ENCODE assay signal across 8 cellular contexts in the genomic region with DNA sequence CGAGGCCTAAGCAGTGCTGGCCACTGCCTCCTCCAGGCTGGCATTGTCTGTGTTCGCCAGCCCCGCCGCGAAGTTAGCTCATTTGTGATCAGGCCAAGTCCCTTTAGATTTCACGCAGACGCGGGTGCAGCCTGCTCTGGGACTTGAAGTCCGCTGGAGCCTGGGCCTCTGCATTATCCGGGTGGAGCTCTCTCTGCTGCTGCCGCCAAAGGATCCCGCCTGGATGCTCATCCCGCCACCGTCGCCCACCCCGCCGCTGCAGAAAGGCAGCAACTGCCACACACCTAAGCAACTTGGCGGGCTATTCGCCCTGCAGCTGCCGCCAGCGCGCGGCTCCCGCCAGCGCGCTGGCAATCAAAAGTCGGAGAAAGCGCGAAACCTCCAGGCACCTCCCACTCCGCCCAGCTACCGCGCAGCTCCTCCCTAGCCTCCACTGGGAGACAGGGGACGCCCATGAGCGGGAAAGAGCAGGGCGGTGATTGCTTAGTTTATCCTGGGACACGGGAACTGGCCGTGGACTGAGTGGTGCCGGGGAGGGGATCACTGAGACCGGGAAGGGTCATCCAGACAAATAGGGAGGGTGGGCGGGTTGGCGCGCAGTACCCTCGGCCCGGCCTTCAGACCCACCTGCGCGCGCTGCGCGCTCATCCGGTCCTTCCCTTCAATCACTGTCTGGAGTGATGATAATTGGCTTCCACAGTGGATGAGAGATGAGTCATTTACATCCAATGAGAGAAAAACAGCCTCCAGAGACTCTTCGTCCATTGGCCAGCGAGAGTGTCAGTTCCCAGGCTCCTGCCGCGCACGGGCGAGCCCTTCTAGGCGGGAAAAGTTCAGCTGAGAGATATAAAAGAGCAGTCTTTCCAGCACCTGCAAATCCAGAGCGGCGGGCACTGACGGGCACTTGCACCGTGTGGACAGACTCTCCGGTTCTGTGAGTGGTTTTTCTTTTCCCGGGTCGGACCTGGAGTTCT. TPM values are rescaled to one million over a fixed set of nuclear protein-coding genes. Genes with fewer than 3 reads are reported as not detected.
A peak's percentile ranks its signal among the peaks of the same experiment; 100 is the strongest.
DNase-seq lines count a peak whose midpoint lies in the region; ATAC-seq, FAIRE-seq and TF ChIP-seq lines count a peak whose summit lies in the region.

Gene FAM111B (plus strand): TSS at position 875 of the 974 bp plus-strand sequence. CDS start 2,389 bp downstream, outside the sequence.

- peak within 1 kb of the TSS; percentile 14 for H3K27ac Mint-ChIP-seq in glutamatergic neuron (ENCODE audit: unreplicated experiment)

- FAIRE-seq in H54 (lab: Jason Lieb, UNC), result peak; percentile 61

- peaks cover 16% of the 10 kb centered on the region for H3K36me3 ChIP-seq in SJCRH30
- no peaks in the 10 kb centered on the region for H3K36me3 ChIP-seq in upper lobe of right lung

- peak; percentile 68 for TF ChIP-seq POLR2A in H54 (IDR thresholded peaks at IDR 0.05; ENCODE audit: low read depth, low read length)

- peaks cover 3% of the 10 kb centered on the region for H3K27me3 Mint-ChIP-seq in glutamatergic neuron (ENCODE audit: unreplicated experiment)

- H3K4me3 Mint-ChIP-seq in glutamatergic neuron (ENCODE audit: unreplicated experiment), result peak within 1 kb of the TSS; percentile 92

- intact Hi-C loops in upper lobe of right lung (cut with DNase I), result no loop called here

- H3K36me3 Mint-ChIP-seq in glutamatergic neuron (ENCODE audit: unreplicated experiment), result no peaks in the 10 kb centered on the region

- peak; percentile 96 for ATAC-seq in omental fat pad (ENCODE audit: low FRiP score)
- ATAC-seq in upper lobe of right lung, result peak; percentile 97

- peaks cover 4% of the 10 kb centered on the region for H3K9me3 Mint-ChIP-seq in glutamatergic neuron (ENCODE audit: unreplicated experiment)

- peaks cover 5% of the 10 kb centered on the region for H3K4me1 ChIP-seq in SJCRH30
- H3K4me1 ChIP-seq in upper lobe of right lung, result peaks cover 10% of the 10 kb centered on the region

- peak; percentile 92 for DNase-seq in GM03348 (ENCODE audit: low spot score)
- DNase-seq in H54 (ENCODE audit: insufficient read length, low spot score), result peak; percentile 86
- peak; percentile 82 for DNase-seq in LoVo (ENCODE audit: low spot score)
- peak; percentile 86 to 91 for DNase-seq in SJCRH30
- DNase-seq in activated naive CD4-positive, alpha-beta T cell treated with anti-CD3 and anti-CD28 coated beads, Interleukin-2, amount 50 U/mL, for 16 hours, result peak; percentile 50
- DNase-seq in glutamatergic neuron, result peak; percentile 77
- DNase-seq in omental fat pad (ENCODE audit: low spot score), result peak; percentile 59
- DNase-seq in upper lobe of right lung, result peak; percentile 88

- H3K27me3 ChIP-seq in SJCRH30 (no peaks in the 10 kb centered on the region), upper lobe of right lung (no peaks in the 10 kb centered on the region)

- H3K9me3 ChIP-seq in SJCRH30 (replicated peaks) (no peaks in the 10 kb centered on the region), upper lobe of right lung (no peaks in the 10 kb centered on the region)

- H3K4me1 Mint-ChIP-seq in glutamatergic neuron (ENCODE audit: low read depth, unreplicated experiment), result peaks cover 5% of the 10 kb centered on the region

- TF ChIP-seq CTCF in glutamatergic neuron (IDR thresholded peaks at IDR 0.05; ENCODE audit: partially characterized antibody, unreplicated experiment) (no peak), omental fat pad (IDR thresholded peaks at IDR 0.05) (no peak), upper lobe of right lung (IDR thresholded peaks at IDR 0.05) (no peak)

- peak within 1 kb of the TSS; percentile 75 for H3K4me3 ChIP-seq in SJCRH30
- H3K4me3 ChIP-seq in upper lobe of right lung, result peak within 1 kb of the TSS; percentile 63

- peak within 1 kb of the TSS; percentile 67 for H3K27ac ChIP-seq in SJCRH30
- no peak within 1 kb of the TSS for H3K27ac ChIP-seq in upper lobe of right lung

RNA-seq across cellular contexts. Expression of gene FAM111B, which starts in this region (rescaled TPM):
- total RNA-seq in SJCRH30 (2014; rRNA removed; shearing (Covaris generic)), result 58.3 and 69.9 TPM in 2 replicates
- total RNA-seq in glutamatergic neuron (ENCODE audit: unreplicated experiment) (6.4 TPM), omental fat pad (1 to 10 TPM in 2 of 4 donors, under 1 TPM in 1, not detected in 1; 0.19 to 2.4 (median 1.9) TPM), upper lobe of right lung (0.87 TPM)

Comparison
In these comparisons a context has a peak if more than half of its experiments do, and no peak if none do; other contexts are left out.
1. Peak in DNase-seq, ATAC-seq and H3K4me3 ChIP-seq in upper lobe of right lung; RNA of the gene not detected or under 1 TPM.